ENCODE assay signal across 8 cellular contexts in the genomic region with DNA sequence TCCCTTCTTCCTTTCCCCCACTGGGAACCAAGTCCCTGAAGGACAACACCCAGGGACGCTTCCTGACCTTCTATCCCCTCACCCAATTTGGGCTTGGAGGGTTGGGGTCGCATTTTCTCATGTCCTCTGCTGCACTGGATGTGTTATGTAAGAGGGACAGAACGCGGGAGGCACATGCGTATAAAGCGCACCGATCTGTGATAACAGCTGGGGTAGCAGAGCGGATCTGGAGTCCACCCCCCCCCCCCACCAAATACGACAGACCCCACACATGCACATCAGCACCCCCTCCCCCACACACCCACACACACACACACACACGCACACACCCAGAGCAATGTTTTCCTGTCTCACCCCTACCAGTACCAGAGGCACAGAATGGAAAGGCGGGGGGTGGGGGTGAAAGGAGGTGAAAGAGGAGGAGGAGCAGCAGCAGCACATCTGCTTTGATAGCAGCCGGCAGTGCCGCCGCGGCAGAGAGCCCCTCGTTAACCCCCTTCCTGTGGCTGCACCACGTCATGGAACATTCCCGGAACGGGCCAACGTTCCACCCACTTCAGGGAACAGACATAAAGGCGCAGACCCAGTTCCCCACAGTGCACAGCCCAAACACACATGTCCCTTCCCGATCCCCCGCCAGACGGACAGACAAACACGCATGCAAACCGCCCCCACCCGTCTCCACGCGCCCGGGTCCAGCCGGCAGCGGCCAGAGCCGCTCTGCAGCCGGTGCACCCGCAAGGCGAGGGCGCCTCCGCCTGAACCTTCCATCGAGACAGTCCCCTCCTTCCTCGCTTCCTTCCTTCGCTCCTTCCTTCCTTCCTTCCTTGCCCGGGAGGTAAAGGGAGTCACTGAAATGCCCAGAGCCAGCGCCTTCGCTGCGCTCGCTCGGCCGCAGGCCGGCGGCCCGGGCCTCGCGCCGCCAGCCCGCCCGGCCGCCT. TPM values are rescaled to one million over a fixed set of nuclear protein-coding genes. Genes with fewer than 3 reads are reported as not detected.
DNase-seq lines count a peak whose midpoint lies in the region; ATAC-seq, FAIRE-seq and TF ChIP-seq lines count a peak whose summit lies in the region.

No MANE protein-coding gene starts in this region.

- peak; percentile 11 for TF ChIP-seq POLR2A in esophagus muscularis mucosa (IDR thresholded peaks at IDR 0.05; ENCODE audit: low read depth)

- H3K27me3 ChIP-seq in esophagus muscularis mucosa = no peaks in the 10 kb centered on the region

- peak; percentile 91 for TF ChIP-seq EP300 in esophagus muscularis mucosa (IDR thresholded peaks at IDR 0.05)

- peaks cover 17 to 38% (median 34%) of the 10 kb centered on the region in 4 donors for H3K4me1 ChIP-seq in esophagus muscularis mucosa

- FAIRE-seq in D721Med (lab: Jason Lieb, UNC) = no peak

- ATAC-seq in HG02610 (IDR thresholded peaks at IDR 0.05; ENCODE audit: unreplicated experiment) = peak; percentile 6

- 0% methylated on average over 20 of the region's 57 CpGs for WGBS in esophagus muscularis mucosa

- DNase-seq in DMS153 treated with DMSO at 0.1 percent for 48 hours (lab: John Stamatoyannopoulos, UW; ENCODE audit: unreplicated experiment) = peak; percentile 34
- DNase-seq in OCI-M2 (lab: John Stamatoyannopoulos, UW; ENCODE audit: unreplicated experiment) = peak; percentile 47
- DNase-seq in activated T-cell treated with anti-CD3 and anti-CD28 coated beads, Interleukin-2, amount 50 U/mL, for 48 hours = peak; percentile 92 to 93
- DNase-seq in esophagus muscularis mucosa (ENCODE audit: extremely low spot score) = peak; percentile 97
- DNase-seq in myocyte (ENCODE audit: low read depth) = peak; percentile 89
- DNase-seq in stimulated activated CD8-positive, alpha-beta memory T cell treated with anti-CD3 and anti-CD28 coated beads, Interleukin-7, amount 100 ng/mL, for 4 hours (ENCODE audit: low read depth in 2 of 2) = peak; percentile 97 to 99
- DNase-seq in D721Med (ENCODE audit: insufficient read length, low spot score) = no peak

- H3K9me3 ChIP-seq in esophagus muscularis mucosa = no peaks in the 10 kb centered on the region

- H3K36me3 ChIP-seq in esophagus muscularis mucosa = no peaks in the 10 kb centered on the region

- peak overlapping the region; percentile 72 to 98 (median 94) for H3K4me3 ChIP-seq in esophagus muscularis mucosa

- TF ChIP-seq CTCF in esophagus muscularis mucosa (IDR thresholded peaks at IDR 0.05) (no peak), D721Med (IDR thresholded peaks at IDR 0.05; ENCODE audit: insufficient read depth, missing control alignments) (no peak)

- peak overlapping the region; percentile 96 to 100 (median 98) for H3K27ac ChIP-seq in esophagus muscularis mucosa (replicated peaks in 1 of 4)

- intact Hi-C loops in esophagus muscularis mucosa (cut with DNase I) = loop anchor here (2.0 to 5.0 kb wide), 3 partner anchors 58 to 252 kb away; no protein-coding TSS in a partner anchor

RNA-seq across cellular contexts. Expression of gene HIVEP2, which starts 0.6 kb away (rescaled TPM):
- 10 to 100 TPM; 20.3 to 29.3 (median 22.1) TPM for total RNA-seq in esophagus muscularis mucosa
- 17.2 and 18.1 TPM in 2 replicates for total RNA-seq in myocyte
- 5.5 TPM for polyA plus RNA-seq in myocyte (2012)
